ENCODE assay signal across 1 cellular context in genomic region chr3:31247850-31248618, GRCh38.
TF ChIP-seq lines count a peak whose summit lies in the region.

No MANE protein-coding gene starts in this region.

TF ChIP-seq in HepG2, 621 proteins besides CTCF, POLR2A, EP300 and RAD21 (continued from another document and continues in another):
- TF ChIP-seq TFAP4 (IDR thresholded peaks at IDR 0.05; ENCODE audit: borderline replicate concordance, low read depth), result peak; percentile 96
- no peak for TF ChIP-seq ZNF556 (CRISPR knock-in tag; IDR thresholded peaks at IDR 0.05; ENCODE audit: borderline replicate concordance)
- TF ChIP-seq, protein P1, sequence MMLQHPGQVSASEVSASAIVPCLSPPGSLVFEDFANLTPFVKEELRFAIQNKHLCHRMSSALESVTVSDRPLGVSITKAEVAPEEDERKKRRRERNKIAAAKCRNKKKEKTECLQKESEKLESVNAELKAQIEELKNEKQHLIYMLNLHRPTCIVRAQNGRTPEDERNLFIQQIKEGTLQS (CRISPR knock-in tag; IDR thresholded peaks at IDR 0.05), result peak; percentile 98
- no peak for TF ChIP-seq ZNF138 (CRISPR knock-in tag; IDR thresholded peaks at IDR 0.05; ENCODE audit: low read depth)
- no peak for TF ChIP-seq EZH2 (conservative IDR thresholded peaks at IDR 0.05; ENCODE audit: low read depth, low read length)
- TF ChIP-seq, protein P2, sequence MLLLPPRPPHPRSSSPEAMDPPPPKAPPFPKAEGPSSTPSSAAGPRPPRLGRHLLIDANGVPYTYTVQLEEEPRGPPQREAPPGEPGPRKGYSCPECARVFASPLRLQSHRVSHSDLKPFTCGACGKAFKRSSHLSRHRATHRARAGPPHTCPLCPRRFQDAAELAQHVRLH (CRISPR knock-in tag; IDR thresholded peaks at IDR 0.05; ENCODE audit: borderline replicate concordance, low read depth), result no peak
- TF ChIP-seq JUNB (CRISPR knock-in tag; IDR thresholded peaks at IDR 0.05; ENCODE audit: borderline replicate concordance), result peak; percentile 97
- peak; percentile 79 for TF ChIP-seq RCOR2 (CRISPR knock-in tag; IDR thresholded peaks at IDR 0.05)
- no peak for TF ChIP-seq TBX3 (IDR thresholded peaks at IDR 0.05; ENCODE audit: borderline replicate concordance)
- no peak for TF ChIP-seq MEIS2 (CRISPR knock-in tag; IDR thresholded peaks at IDR 0.05)
- TF ChIP-seq POGZ (CRISPR knock-in tag; IDR thresholded peaks at IDR 0.05), result peak; percentile 64
- TF ChIP-seq JDP2 (CRISPR knock-in tag; IDR thresholded peaks at IDR 0.05; ENCODE audit: borderline replicate concordance), result no peak
- no peak for TF ChIP-seq YY1 (IDR thresholded peaks at IDR 0.05; ENCODE audit: insufficient read depth, insufficient replicate concordance, low read depth, low read length)
- TF ChIP-seq CCDC6 (CRISPR knock-in tag; IDR thresholded peaks at IDR 0.05), result no peak
- TF ChIP-seq ZNF484 (CRISPR knock-in tag; IDR thresholded peaks at IDR 0.05; ENCODE audit: borderline replicate concordance, low read depth), result no peak
- no peak for TF ChIP-seq ZFP36L2 (CRISPR knock-in tag; IDR thresholded peaks at IDR 0.05)
- TF ChIP-seq, protein P3, sequence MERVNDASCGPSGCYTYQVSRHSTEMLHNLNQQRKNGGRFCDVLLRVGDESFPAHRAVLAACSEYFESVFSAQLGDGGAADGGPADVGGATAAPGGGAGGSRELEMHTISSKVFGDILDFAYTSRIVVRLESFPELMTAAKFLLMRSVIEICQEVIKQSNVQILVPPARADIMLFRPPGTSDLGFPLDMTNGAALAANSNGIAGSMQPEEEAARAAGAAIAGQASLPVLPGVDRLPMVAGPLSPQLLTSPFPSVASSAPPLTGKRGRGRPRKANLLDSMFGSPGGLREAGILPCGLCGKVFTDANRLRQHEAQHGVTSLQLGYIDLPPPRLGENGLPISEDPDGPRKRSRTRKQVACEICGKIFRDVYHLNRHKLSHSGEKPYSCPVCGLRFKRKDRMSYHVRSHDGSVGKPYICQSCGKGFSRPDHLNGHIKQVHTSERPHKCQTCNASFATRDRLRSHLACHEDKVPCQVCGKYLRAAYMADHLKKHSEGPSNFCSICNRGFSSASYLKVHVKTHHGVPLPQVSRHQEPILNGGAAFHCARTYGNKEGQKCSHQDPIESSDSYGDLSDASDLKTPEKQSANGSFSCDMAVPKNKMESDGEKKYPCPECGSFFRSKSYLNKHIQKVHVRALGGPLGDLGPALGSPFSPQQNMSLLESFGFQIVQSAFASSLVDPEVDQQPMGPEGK (CRISPR knock-in tag; IDR thresholded peaks at IDR 0.05), result 0 out of 2 replicates have a peak, but pooled peaks have one; percentile 15
- no peak for TF ChIP-seq ZNF879 (CRISPR knock-in tag; IDR thresholded peaks at IDR 0.05)
- no peak for TF ChIP-seq PCBP1 (IDR thresholded peaks at IDR 0.05; ENCODE audit: borderline replicate concordance, low read depth, low read length)
- no peak for TF ChIP-seq FOXA1 (IDR thresholded peaks at IDR 0.05)
- peak; percentile 62; the same call in 1 of the 2 replicates for TF ChIP-seq FOXA1 (CRISPR knock-in tag; IDR thresholded peaks at IDR 0.05)
- TF ChIP-seq, protein P4, sequence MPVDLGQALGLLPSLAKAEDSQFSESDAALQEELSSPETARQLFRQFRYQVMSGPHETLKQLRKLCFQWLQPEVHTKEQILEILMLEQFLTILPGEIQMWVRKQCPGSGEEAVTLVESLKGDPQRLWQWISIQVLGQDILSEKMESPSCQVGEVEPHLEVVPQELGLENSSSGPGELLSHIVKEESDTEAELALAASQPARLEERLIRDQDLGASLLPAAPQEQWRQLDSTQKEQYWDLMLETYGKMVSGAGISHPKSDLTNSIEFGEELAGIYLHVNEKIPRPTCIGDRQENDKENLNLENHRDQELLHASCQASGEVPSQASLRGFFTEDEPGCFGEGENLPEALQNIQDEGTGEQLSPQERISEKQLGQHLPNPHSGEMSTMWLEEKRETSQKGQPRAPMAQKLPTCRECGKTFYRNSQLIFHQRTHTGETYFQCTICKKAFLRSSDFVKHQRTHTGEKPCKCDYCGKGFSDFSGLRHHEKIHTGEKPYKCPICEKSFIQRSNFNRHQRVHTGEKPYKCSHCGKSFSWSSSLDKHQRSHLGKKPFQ (CRISPR knock-in tag; IDR thresholded peaks at IDR 0.05; ENCODE audit: insufficient replicate concordance), result no peak
- no peak for TF ChIP-seq MYNN (CRISPR knock-in tag; IDR thresholded peaks at IDR 0.05; ENCODE audit: low read depth)
- TF ChIP-seq ZNF326 (CRISPR knock-in tag; IDR thresholded peaks at IDR 0.05; ENCODE audit: borderline replicate concordance), result no peak
- no peak for TF ChIP-seq SMYD3 (CRISPR knock-in tag; IDR thresholded peaks at IDR 0.05)
- no peak for TF ChIP-seq NR3C1 (CRISPR knock-in tag; IDR thresholded peaks at IDR 0.05)
- no peak for TF ChIP-seq ZNF343 (CRISPR knock-in tag; IDR thresholded peaks at IDR 0.05)
- no peak for TF ChIP-seq FOXP4 (CRISPR knock-in tag; IDR thresholded peaks at IDR 0.05)
- TF ChIP-seq ZNF282 (IDR thresholded peaks at IDR 0.05; ENCODE audit: partially characterized antibody), result no peak
- no peak for TF ChIP-seq ZSCAN20 (CRISPR knock-in tag; IDR thresholded peaks at IDR 0.05; ENCODE audit: borderline replicate concordance)
- no peak for TF ChIP-seq PHB2 (IDR thresholded peaks at IDR 0.05; ENCODE audit: partially characterized antibody)
- TF ChIP-seq, protein P5, sequence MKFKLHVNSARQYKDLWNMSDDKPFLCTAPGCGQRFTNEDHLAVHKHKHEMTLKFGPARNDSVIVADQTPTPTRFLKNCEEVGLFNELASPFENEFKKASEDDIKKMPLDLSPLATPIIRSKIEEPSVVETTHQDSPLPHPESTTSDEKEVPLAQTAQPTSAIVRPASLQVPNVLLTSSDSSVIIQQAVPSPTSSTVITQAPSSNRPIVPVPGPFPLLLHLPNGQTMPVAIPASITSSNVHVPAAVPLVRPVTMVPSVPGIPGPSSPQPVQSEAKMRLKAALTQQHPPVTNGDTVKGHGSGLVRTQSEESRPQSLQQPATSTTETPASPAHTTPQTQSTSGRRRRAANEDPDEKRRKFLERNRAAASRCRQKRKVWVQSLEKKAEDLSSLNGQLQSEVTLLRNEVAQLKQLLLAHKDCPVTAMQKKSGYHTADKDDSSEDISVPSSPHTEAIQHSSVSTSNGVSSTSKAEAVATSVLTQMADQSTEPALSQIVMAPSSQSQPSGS (CRISPR knock-in tag; IDR thresholded peaks at IDR 0.05), result no peak
- no peak for TF ChIP-seq ZKSCAN1 (IDR thresholded peaks at IDR 0.05; ENCODE audit: low read length)
- no peak for TF ChIP-seq MAZ (IDR thresholded peaks at IDR 0.05; ENCODE audit: borderline replicate concordance, low read depth, low read length)
- no peak for TF ChIP-seq MAZ (CRISPR knock-in tag; IDR thresholded peaks at IDR 0.05; ENCODE audit: low read depth)
- TF ChIP-seq, protein P6, sequence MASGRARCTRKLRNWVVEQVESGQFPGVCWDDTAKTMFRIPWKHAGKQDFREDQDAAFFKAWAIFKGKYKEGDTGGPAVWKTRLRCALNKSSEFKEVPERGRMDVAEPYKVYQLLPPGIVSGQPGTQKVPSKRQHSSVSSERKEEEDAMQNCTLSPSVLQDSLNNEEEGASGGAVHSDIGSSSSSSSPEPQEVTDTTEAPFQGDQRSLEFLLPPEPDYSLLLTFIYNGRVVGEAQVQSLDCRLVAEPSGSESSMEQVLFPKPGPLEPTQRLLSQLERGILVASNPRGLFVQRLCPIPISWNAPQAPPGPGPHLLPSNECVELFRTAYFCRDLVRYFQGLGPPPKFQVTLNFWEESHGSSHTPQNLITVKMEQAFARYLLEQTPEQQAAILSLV (CRISPR knock-in tag; IDR thresholded peaks at IDR 0.05; ENCODE audit: borderline replicate concordance), result no peak
- TF ChIP-seq ZGPAT (CRISPR knock-in tag; IDR thresholded peaks at IDR 0.05), result peak; percentile 28; the same call in 1 of the 2 replicates
- TF ChIP-seq, protein P7, sequence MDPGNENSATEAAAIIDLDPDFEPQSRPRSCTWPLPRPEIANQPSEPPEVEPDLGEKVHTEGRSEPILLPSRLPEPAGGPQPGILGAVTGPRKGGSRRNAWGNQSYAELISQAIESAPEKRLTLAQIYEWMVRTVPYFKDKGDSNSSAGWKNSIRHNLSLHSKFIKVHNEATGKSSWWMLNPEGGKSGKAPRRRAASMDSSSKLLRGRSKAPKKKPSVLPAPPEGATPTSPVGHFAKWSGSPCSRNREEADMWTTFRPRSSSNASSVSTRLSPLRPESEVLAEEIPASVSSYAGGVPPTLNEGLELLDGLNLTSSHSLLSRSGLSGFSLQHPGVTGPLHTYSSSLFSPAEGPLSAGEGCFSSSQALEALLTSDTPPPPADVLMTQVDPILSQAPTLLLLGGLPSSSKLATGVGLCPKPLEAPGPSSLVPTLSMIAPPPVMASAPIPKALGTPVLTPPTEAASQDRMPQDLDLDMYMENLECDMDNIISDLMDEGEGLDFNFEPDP (CRISPR knock-in tag; conservative IDR thresholded peaks at IDR 0.05), result no peak
- TF ChIP-seq DZIP1 (CRISPR knock-in tag; IDR thresholded peaks at IDR 0.05), result no peak
- no peak for TF ChIP-seq MAF1 (CRISPR knock-in tag; IDR thresholded peaks at IDR 0.05; ENCODE audit: borderline replicate concordance)
- TF ChIP-seq ZNF773 (CRISPR knock-in tag; IDR thresholded peaks at IDR 0.05; ENCODE audit: borderline replicate concordance), result no peak
- no peak for TF ChIP-seq ZNF777 (CRISPR knock-in tag; IDR thresholded peaks at IDR 0.05)
- no peak for TF ChIP-seq ZNF530 (CRISPR knock-in tag; IDR thresholded peaks at IDR 0.05; ENCODE audit: low read depth)
- peak; percentile 38 for TF ChIP-seq TEAD3 (CRISPR knock-in tag; optimal IDR thresholded peaks at IDR 0.05; ENCODE audit: borderline replicate concordance)
- TF ChIP-seq ZBTB1 (CRISPR knock-in tag; IDR thresholded peaks at IDR 0.05; ENCODE audit: borderline replicate concordance), result no peak
- no peak for TF ChIP-seq NR2F6 (IDR thresholded peaks at IDR 0.05)
- TF ChIP-seq NR2F6 (CRISPR knock-in tag; IDR thresholded peaks at IDR 0.05), result peak; percentile 43; the same call in 1 of the 2 replicates
- TF ChIP-seq ATAD3A (CRISPR knock-in tag; IDR thresholded peaks at IDR 0.05), result no peak
